1 cellular context compared by ENCODE assay signal in genomic region chr3:193452338-193452737, GRCh38.
TF ChIP-seq lines count a peak whose summit lies in the region.

No MANE protein-coding gene starts in this region.

TF ChIP-seq in H1, 55 proteins besides CTCF, POLR2A, EP300 and RAD21 (continued from another document):
- TF ChIP-seq CHD7 (IDR thresholded peaks at IDR 0.05; ENCODE audit: insufficient replicate concordance, low read length) (no peak), TBP (IDR thresholded peaks at IDR 0.05; ENCODE audit: low read depth, low read length) (no peak), EGR1 (IDR thresholded peaks at IDR 0.05; ENCODE audit: borderline replicate concordance, low read depth, low read length) (no peak), E2F6 (IDR thresholded peaks at IDR 0.05) (no peak), SAP30 (IDR thresholded peaks at IDR 0.05; ENCODE audit: insufficient read depth, insufficient replicate concordance, low read length) (no peak), HDAC6 (IDR thresholded peaks at IDR 0.05; ENCODE audit: low read depth, low read length) (no peak), SIN3A (conservative IDR thresholded peaks at IDR 0.05 in 1 of 2, IDR thresholded peaks at IDR 0.05 in 1 of 2; ENCODE audit: low read depth in 1 of 2, low read length in 2 of 2) (no peak), ASH2L (IDR thresholded peaks at IDR 0.05; ENCODE audit: low read length) (no peak), TAF1 (IDR thresholded peaks at IDR 0.05; ENCODE audit: low read depth, low read length) (no peak)
